In genomic region chr3:17946619-17947018, GRCh38 we compare ENCODE assay signal across 21 cellular contexts.
"Had no signal": no experiment of that assay in that cellular context is flagged by ENCODE, and none has a peak within 500 bp of the region (broad histone marks: within the 10 kb centered on the region; RNA-seq: fewer than 3 reads in every experiment).

No MANE protein-coding gene starts in this region.

- H3K4me2 ChIP-seq: smooth muscle cell had no signal

- H3K9me3 ChIP-seq: sigmoid colon, testis, uterus had no signal

- H3K4me1 ChIP-seq: testis, uterus had no signal

- ATAC-seq: activated T-cell treated with anti-CD3 and anti-CD28 coated beads, Interleukin-2, amount 50 U/mL, for 72 hours; left lobe of liver; naive thymus-derived CD4-positive, alpha-beta T cell; stimulated activated naive B cell treated with anti-CD40 and anti-IgM and Interleukin-4, amounts not matched to agents 10 μg/mL and 1 μg/mL and 100 μg/mL, for 72 hours had no signal

- DNase-seq: activated CD4-positive, alpha-beta memory T cell treated with anti-CD3 and anti-CD28 coated beads, Interleukin-2, amount 10 ng/mL, durations not matched to agents 7 days and 5 days; activated CD4-positive, alpha-beta T cell treated with anti-CD3 and anti-CD28 coated beads, Interleukin-2, amount 10 ng/mL, durations not matched to agents 24 days and 14 days; activated effector memory CD4-positive, alpha-beta T cell treated with Interleukin-2 at 50 U/mL for 16 hours; activated naive CD4-positive, alpha-beta T cell treated with anti-CD3 and anti-CD28 coated beads for 36 hours; activated naive CD8-positive, alpha-beta T cell treated with anti-CD3 and anti-CD28 coated beads, Interleukin-2, amount 10 ng/mL, durations not matched to agents 7 days and 5 days; activated T-cell treated with anti-CD3 and anti-CD28 coated beads, Interleukin-2, amount 50 U/mL, for 72 hours; amniotic stem cell; cortex of kidney; heart right ventricle; naive thymus-derived CD4-positive, alpha-beta T cell; occipital lobe; sigmoid colon; stimulated activated CD4-positive, alpha-beta T cell treated with anti-CD3 and anti-CD28 coated beads, Interleukin-2, amount 100 ng/mL, for 48 hours; stimulated activated CD8-positive, alpha-beta memory T cell treated with anti-CD3 and anti-CD28 coated beads, Interleukin-4, amount 100 ng/mL, for 48 hours; stimulated activated naive B cell treated with anti-CD40 and anti-IgM and Interleukin-4, amounts not matched to agents 10 μg/mL and 1 μg/mL and 100 μg/mL, for 72 hours; testis; trophoblast cell; uterus had no signal

- H3K4me3 ChIP-seq: heart right ventricle, sigmoid colon, smooth muscle cell, testis, uterus had no signal

- H3K36me3 ChIP-seq: heart right ventricle, sigmoid colon, uterus had no signal

- H3K27ac ChIP-seq: epithelial cell of prostate, heart right ventricle, sigmoid colon, testis, uterus had no signal

- H3K27me3 ChIP-seq: sigmoid colon, testis, uterus had no signal
